Comparison of ENCODE assay signal across 12 cellular contexts in genomic region chr1:111813440-111814304, GRCh38. TPM values are rescaled to one million over a fixed set of nuclear protein-coding genes. Genes with fewer than 3 reads are reported as not detected.
DNase-seq lines count a peak whose midpoint lies in the region; ATAC-seq and TF ChIP-seq lines count a peak whose summit lies in the region.
"Had no signal": no experiment of that assay in that cellular context is flagged by ENCODE, and none has a peak within 500 bp of the region (broad histone marks: within the 10 kb centered on the region; RNA-seq: fewer than 3 reads in every experiment).

No MANE protein-coding gene starts in this region.

- no peak overlapping the region for H2BK5ac ChIP-seq in mesendoderm (ENCODE audit: low read length)

- no peak overlapping the region for H2AFZ ChIP-seq in MM.1S (ENCODE audit: low read length)

- no peak overlapping the region for H4K8ac ChIP-seq in mesendoderm (ENCODE audit: low read depth, low read length)

- no peak overlapping the region for H3K56ac ChIP-seq in mesendoderm (ENCODE audit: low read length)

- H3K27me3 Mint-ChIP-seq in T-helper 17 cell = peaks cover 38% of the 10 kb centered on the region

- H3K4ac ChIP-seq in mesendoderm (ENCODE audit: low read depth, low read length) = no peak overlapping the region

- H3K9me2 ChIP-seq in MM.1S (replicated peaks; ENCODE audit: insufficient read depth, low read length) = no peaks in the 10 kb centered on the region

- no peaks in the 10 kb centered on the region for H3F3A ChIP-seq in MM.1S (ENCODE audit: insufficient read depth, low read length)

- H3K36me3 Mint-ChIP-seq in T-helper 17 cell (ENCODE audit: low read depth) = peaks cover 5% of the 10 kb centered on the region

- TF ChIP-seq CTCF in Peyer's patch (IDR thresholded peaks at IDR 0.05) = no peak
- TF ChIP-seq CTCF in MM.1S (IDR thresholded peaks at IDR 0.05; ENCODE audit: low read length) = no peak

- TF ChIP-seq POLR2A in Peyer's patch (IDR thresholded peaks at IDR 0.05) = no peak

- H3K27me3 ChIP-seq in mesendoderm (ENCODE audit: insufficient read depth, low read length, poor library complexity) (no peaks in the 10 kb centered on the region), Peyer's patch (no peaks in the 10 kb centered on the region), MM.1S (replicated peaks; ENCODE audit: insufficient read depth, low read length) (no peaks in the 10 kb centered on the region)

- H4K5ac ChIP-seq in mesendoderm (ENCODE audit: low read length) = no peak overlapping the region

- no peaks in the 10 kb centered on the region for H4K20me1 ChIP-seq in MM.1S (ENCODE audit: insufficient read depth, low read length)

- no peak overlapping the region for H2AK5ac ChIP-seq in mesendoderm (ENCODE audit: low read length)

- no CpG with 5 or more reads among the region's 16 CpGs for WGBS in mesendoderm (ENCODE audit: extremely low coverage, insufficient coverage, low lambda C conversion rate)

- ATAC-seq in T-helper 17 cell = no peak
- ATAC-seq: mucosa of descending colon had no signal

- H3K4me3 Mint-ChIP-seq in T-helper 17 cell = no peak overlapping the region

- no peak overlapping the region for H3K18ac ChIP-seq in mesendoderm (ENCODE audit: low read length)

- H3K4me2 ChIP-seq in mesendoderm (ENCODE audit: low read length) = no peak overlapping the region
- no peak overlapping the region for H3K4me2 ChIP-seq in MM.1S (ENCODE audit: low read depth, low read length)

- no peaks in the 10 kb centered on the region for H3K4me1 ChIP-seq in mesendoderm (ENCODE audit: control insufficient read depth, low read depth, low read length)
- peaks cover 0 to 4% (median 0%) of the 10 kb centered on the region in 4 donors for H3K4me1 ChIP-seq in Peyer's patch
- H3K4me1 ChIP-seq in MM.1S (ENCODE audit: low read length) = no peaks in the 10 kb centered on the region

- H3K4me3 ChIP-seq in mesendoderm (ENCODE audit: low read length) (no peak overlapping the region), Peyer's patch (no peak overlapping the region), MM.1S (ENCODE audit: low read length) (no peak overlapping the region)
- H3K4me3 ChIP-seq: mucosa of descending colon, thoracic aorta had no signal

- H2BK15ac ChIP-seq in mesendoderm (replicated peaks; ENCODE audit: low read depth) = no peak overlapping the region

- peak overlapping the region; percentile 29 for H3K27ac Mint-ChIP-seq in T-helper 17 cell

- H3K79me1 ChIP-seq in mesendoderm (ENCODE audit: low read length) = no peaks in the 10 kb centered on the region

- H3K9ac ChIP-seq in mesendoderm (ENCODE audit: low read length) (no peak overlapping the region), MM.1S (ENCODE audit: low read length) (no peak overlapping the region)

- DNase-seq in NCI-H2227 (lab: John Stamatoyannopoulos, UW; ENCODE audit: unreplicated experiment) (peak; percentile 19), NCI-H2227 treated with DMSO at 0.1 percent for 48 hours (lab: John Stamatoyannopoulos, UW) (no peak), HCEC 1CT (peak; percentile 1), T-helper 17 cell (no peak), mesendoderm (peak; percentile 23), Peyer's patch (no peak), MM.1S (no peak)
- DNase-seq in stimulated activated CD4-positive, alpha-beta T cell treated with anti-CD3 and anti-CD28 coated beads, Interleukin-4, amount 100 ng/mL, for 4 hours = no peak
- DNase-seq: activated CD4-positive, alpha-beta T cell treated with anti-CD3 and anti-CD28 coated beads for 1 hour; mucosa of descending colon; NCI-H2081 treated with DMSO at 0.1 percent for 48 hours had no signal

- H3K79me2 ChIP-seq in mesendoderm (ENCODE audit: control insufficient read depth, insufficient read depth, low read length) (no peaks in the 10 kb centered on the region), MM.1S (ENCODE audit: low read length) (no peaks in the 10 kb centered on the region)

- no peaks in the 10 kb centered on the region for H3K36me3 ChIP-seq in mesendoderm (ENCODE audit: control insufficient read depth, insufficient read depth, low read length)
- H3K36me3 ChIP-seq in Peyer's patch = no peaks in the 10 kb centered on the region
- H3K36me3 ChIP-seq in MM.1S (replicated peaks; ENCODE audit: insufficient read depth, low read length) = no peaks in the 10 kb centered on the region
- H3K36me3 ChIP-seq: thoracic aorta had no signal

- no peak overlapping the region for H3K27ac ChIP-seq in mesendoderm (ENCODE audit: low read depth, low read length)
- no peak overlapping the region for H3K27ac ChIP-seq in Peyer's patch
- no peak overlapping the region for H3K27ac ChIP-seq in MM.1S (ENCODE audit: low read length)
- H3K27ac ChIP-seq: thoracic aorta had no signal

- no peaks in the 10 kb centered on the region for H3K9me3 ChIP-seq in T-helper 17 cell (ENCODE audit: control insufficient read depth, low read length, poor library complexity, severe bottlenecking)
- H3K9me3 ChIP-seq in Peyer's patch = no peaks in the 10 kb centered on the region
- H3K9me3 ChIP-seq in MM.1S (replicated peaks; ENCODE audit: insufficient read depth, low read length) = no peaks in the 10 kb centered on the region
- H3K9me3 ChIP-seq: mucosa of descending colon, thoracic aorta had no signal

- peaks cover 3% of the 10 kb centered on the region for H3K4me1 Mint-ChIP-seq in T-helper 17 cell

- H3K23ac ChIP-seq in mesendoderm (ENCODE audit: low read length) = no peak overlapping the region

- no peak overlapping the region for H2BK120ac ChIP-seq in mesendoderm (ENCODE audit: low read depth, low read length)

RNA-seq across cellular contexts. Expression of gene DDX20, which starts 58.0 kb away (rescaled TPM):
- total RNA-seq in T-helper 17 cell (10 to 100 TPM; 20.6 to 24.7 TPM), Peyer's patch (10 to 100 TPM; 13.5 to 34.7 (median 22.5) TPM)
- polyA plus RNA-seq in mesendoderm (2013, experiment 1 of 2) = 19.7 TPM
- polyA plus RNA-seq in mesendoderm (2013, experiment 2 of 2) = 20.0 TPM

Comparison
In these comparisons a context has a peak if more than half of its experiments do, and no peak if none do; other contexts are left out.
1. DNase-seq: peak in NCI-H2227 (single experiment), HCEC 1CT (single experiment) and mesendoderm (single experiment); none in NCI-H2227 treated with DMSO at 0.1 percent for 48 hours (single experiment), T-helper 17 cell (0 of 3), Peyer's patch (0 of 3), MM.1S (single experiment) and stimulated activated CD4-positive, alpha-beta T cell treated with anti-CD3 and anti-CD28 coated beads, Interleukin-4, amount 100 ng/mL, for 4 hours (0 of 2).